Comparison of ENCODE assay signal across 8 cellular contexts in the genomic region with DNA sequence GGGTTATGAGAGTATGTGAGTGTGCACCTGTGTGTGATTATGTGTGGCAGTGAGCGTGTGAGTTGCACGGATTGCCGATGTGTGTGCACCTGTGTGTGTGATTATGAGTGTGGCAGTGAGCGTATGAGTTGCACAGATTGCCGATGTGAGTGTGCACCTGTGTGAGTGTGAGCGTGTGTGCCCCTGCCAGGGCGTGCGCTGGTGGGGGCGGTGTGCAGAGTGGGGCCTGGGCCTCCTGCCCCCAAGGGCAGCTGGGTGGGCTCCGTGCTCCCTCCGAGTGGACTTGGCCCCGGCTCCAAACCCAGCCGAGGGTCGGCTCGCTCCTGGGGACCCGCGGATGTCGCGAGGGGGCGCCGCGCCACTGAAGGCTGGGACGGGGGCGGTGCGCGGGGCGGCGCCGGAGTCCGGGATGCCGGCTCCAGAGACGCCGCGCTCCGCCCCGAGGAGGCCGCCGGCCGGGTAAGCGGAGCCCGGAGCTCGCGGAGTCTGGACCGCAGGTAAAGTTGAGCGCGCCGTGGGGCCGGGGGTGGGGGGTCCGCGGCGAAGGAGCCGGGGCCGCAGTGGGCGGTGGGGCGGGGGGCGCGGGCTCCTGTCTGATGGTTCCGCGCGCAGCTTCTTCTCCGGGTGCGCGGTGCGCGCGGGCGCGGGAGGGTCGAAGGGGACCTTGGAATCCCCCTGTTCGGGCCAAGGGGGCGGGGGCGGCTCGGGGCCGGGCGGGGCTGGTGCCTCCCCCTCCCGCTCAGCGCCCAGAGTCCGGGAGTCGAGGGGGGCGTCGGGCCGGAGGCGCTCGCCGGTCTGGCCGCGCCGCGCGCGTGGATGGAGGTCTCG. TPM values are rescaled to one million over a fixed set of nuclear protein-coding genes. Genes with fewer than 3 reads are reported as not detected.
DNase-seq lines count a peak whose midpoint lies in the region; ATAC-seq and TF ChIP-seq lines count a peak whose summit lies in the region.

A gene with protein sequence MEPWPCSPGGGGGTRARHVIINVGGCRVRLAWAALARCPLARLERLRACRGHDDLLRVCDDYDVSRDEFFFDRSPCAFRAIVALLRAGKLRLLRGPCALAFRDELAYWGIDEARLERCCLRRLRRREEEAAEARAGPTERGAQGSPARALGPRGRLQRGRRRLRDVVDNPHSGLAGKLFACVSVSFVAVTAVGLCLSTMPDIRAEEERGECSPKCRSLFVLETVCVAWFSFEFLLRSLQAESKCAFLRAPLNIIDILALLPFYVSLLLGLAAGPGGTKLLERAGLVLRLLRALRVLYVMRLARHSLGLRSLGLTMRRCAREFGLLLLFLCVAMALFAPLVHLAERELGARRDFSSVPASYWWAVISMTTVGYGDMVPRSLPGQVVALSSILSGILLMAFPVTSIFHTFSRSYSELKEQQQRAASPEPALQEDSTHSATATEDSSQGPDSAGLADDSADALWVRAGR (plus strand): TSS at position 421 of the 828 bp plus-strand sequence. CDS start 65,730 bp downstream, outside the sequence.

- no peaks in the 10 kb centered on the region for H3K36me3 ChIP-seq in GM06990 (ENCODE audit: control insufficient read depth, insufficient read depth, low read length)
- H3K36me3 ChIP-seq in mesenchymal stem cell (ENCODE audit: control insufficient read depth in 1 of 2, insufficient read depth in 2 of 2, low read depth in 1 of 2, low read length in 2 of 2) = no peaks in the 10 kb centered on the region

- no peak for ATAC-seq in central memory CD8-positive, alpha-beta T cell (replicated peaks; ENCODE audit: extremely low read depth, poor library complexity, severe bottlenecking)
- no peak for ATAC-seq in GM19467 (IDR thresholded peaks at IDR 0.05; ENCODE audit: unreplicated experiment)
- no peak for ATAC-seq in HG03175 (IDR thresholded peaks at IDR 0.05; ENCODE audit: unreplicated experiment)
- no peak for ATAC-seq in GM19324 (IDR thresholded peaks at IDR 0.05; ENCODE audit: low FRiP score, unreplicated experiment)

- no peaks in the 10 kb centered on the region for H3K36me3 Mint-ChIP-seq in central memory CD8-positive, alpha-beta T cell (ENCODE audit: insufficient read depth)

- H3K9me3 ChIP-seq in mesenchymal stem cell (ENCODE audit: control insufficient read depth, low read length) = no peaks in the 10 kb centered on the region

- no peak within 1 kb of the TSS for H3K9ac ChIP-seq in mesenchymal stem cell (ENCODE audit: low read length)

- H2BK15ac ChIP-seq in mesenchymal stem cell (ENCODE audit: low read depth, poor library complexity, severe bottlenecking) = no peak within 1 kb of the TSS

- no peak within 1 kb of the TSS for H3K18ac ChIP-seq in mesenchymal stem cell (ENCODE audit: low read depth in 1 of 2, low read length in 2 of 2)

- no peaks in the 10 kb centered on the region for H3K79me1 ChIP-seq in mesenchymal stem cell (replicated peaks; ENCODE audit: low read length, poor library complexity, severe bottlenecking)

- no peak within 1 kb of the TSS for H3K14ac ChIP-seq in mesenchymal stem cell (ENCODE audit: low read length in 2 of 2)

- no peak within 1 kb of the TSS for H3K27ac Mint-ChIP-seq in central memory CD8-positive, alpha-beta T cell (ENCODE audit: low read depth)

- no peak within 1 kb of the TSS for H3K4ac ChIP-seq in mesenchymal stem cell (ENCODE audit: low read depth in 1 of 2, low read length in 2 of 2)

- peak within 1 kb of the TSS; percentile 43 for H3K4me2 ChIP-seq in mesenchymal stem cell (ENCODE audit: low read length, poor library complexity, severe bottlenecking)

- peaks cover 54% of the 10 kb centered on the region for H3K27me3 Mint-ChIP-seq in central memory CD8-positive, alpha-beta T cell

- no peak within 1 kb of the TSS for H2BK12ac ChIP-seq in mesenchymal stem cell (ENCODE audit: low read length in 2 of 2)

- H3K27me3 ChIP-seq in GM06990 (replicated peaks; ENCODE audit: control insufficient read depth, insufficient read depth, low read length) = peaks cover 4% of the 10 kb centered on the region
- H3K27me3 ChIP-seq in mesenchymal stem cell (ENCODE audit: control insufficient read depth in 1 of 2, insufficient read depth in 1 of 2, low read length in 2 of 2) = peaks cover 46 to 64% of the 10 kb centered on the region in 2 experiments

- H3K27ac ChIP-seq in mesenchymal stem cell (ENCODE audit: low read length, poor library complexity, severe bottlenecking) = no peak within 1 kb of the TSS

- H3K23ac ChIP-seq in mesenchymal stem cell (ENCODE audit: low read length in 2 of 2) = no peak within 1 kb of the TSS

- H2BK120ac ChIP-seq in mesenchymal stem cell (ENCODE audit: low read depth, low read length) = no peak within 1 kb of the TSS

- H3K4me1 ChIP-seq in mesenchymal stem cell (ENCODE audit: control insufficient read depth, insufficient read depth, low read depth, low read length) = peaks cover 12% of the 10 kb centered on the region

- peaks cover 13% of the 10 kb centered on the region for H3K4me1 Mint-ChIP-seq in central memory CD8-positive, alpha-beta T cell

- WGBS in mesenchymal stem cell = 12% methylated on average over 50 of the region's 92 CpGs

- peak within 1 kb of the TSS; percentile 55 for H3K4me3 Mint-ChIP-seq in central memory CD8-positive, alpha-beta T cell

- no peak within 1 kb of the TSS for H4K8ac ChIP-seq in mesenchymal stem cell (ENCODE audit: low read length)

- H4K91ac ChIP-seq in mesenchymal stem cell (ENCODE audit: low read length) = no peak within 1 kb of the TSS

- TF ChIP-seq CTCF in GM06990 (IDR thresholded peaks at IDR 0.05; ENCODE audit: insufficient read depth, low read length, poor library complexity, severe bottlenecking) = peak; percentile 14
- TF ChIP-seq CTCF in LNCAP (IDR thresholded peaks at IDR 0.05) = peak; percentile 38; the same call in 1 of the 2 replicates

- DNase-seq in GM06990 (ENCODE audit: extremely low read depth, insufficient read length) = no peak
- no peak for DNase-seq in central memory CD8-positive, alpha-beta T cell (ENCODE audit: low spot score in 2 of 2)
- DNase-seq in mesenchymal stem cell = no peak
- no peak for DNase-seq in occipital lobe (lab: John Stamatoyannopoulos, UW)

- no peak within 1 kb of the TSS for H2AK5ac ChIP-seq in mesenchymal stem cell (ENCODE audit: low read length, severe bottlenecking)

- no peaks in the 10 kb centered on the region for H3K9me3 Mint-ChIP-seq in central memory CD8-positive, alpha-beta T cell

- H3K4me3 ChIP-seq in GM06990 (replicated peaks; ENCODE audit: low read depth, low read length) = no peak within 1 kb of the TSS
- no peak within 1 kb of the TSS for H3K4me3 ChIP-seq in mesenchymal stem cell (ENCODE audit: insufficient read depth in 1 of 2, low read depth in 1 of 2, low read length in 2 of 2)

- no peak within 1 kb of the TSS for H2AFZ ChIP-seq in mesenchymal stem cell (ENCODE audit: low read depth, low read length)

- H2BK5ac ChIP-seq in mesenchymal stem cell (ENCODE audit: low read depth, low read length, poor library complexity, severe bottlenecking) = no peak within 1 kb of the TSS

RNA-seq across cellular contexts. Expression of the gene that starts here (rescaled TPM):
- polyA plus RNA-seq in mesenchymal stem cell (2013, experiment 1 of 2) = 0.30 TPM
- polyA plus RNA-seq in mesenchymal stem cell (2013, experiment 2 of 2) = 0.34 TPM
- 0.31 TPM for total RNA-seq in occipital lobe
